In the genomic region with DNA sequence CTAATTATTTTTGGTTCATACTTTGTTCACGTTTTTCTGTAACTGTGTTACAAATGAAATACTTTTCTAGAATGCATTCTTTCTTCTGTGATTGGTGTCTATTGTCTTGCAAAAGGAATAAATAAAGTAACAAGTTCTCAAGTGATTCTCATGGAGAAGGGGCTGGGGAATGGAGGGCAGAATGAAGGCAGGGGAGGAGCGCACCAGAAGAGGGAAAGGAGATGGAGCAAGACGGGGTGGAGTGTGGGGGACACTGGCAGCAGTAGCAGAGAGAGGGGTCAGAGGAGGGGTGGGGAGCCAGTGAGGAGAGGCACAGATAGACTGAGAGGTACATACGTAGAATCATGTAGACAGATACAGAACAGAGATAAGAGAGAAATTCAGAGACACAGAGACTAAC, we compare ENCODE assay signal across 22 cellular contexts.
"Had no signal": no experiment of that assay in that cellular context is flagged by ENCODE, and none has a peak within 500 bp of the region (broad histone marks: within the 10 kb centered on the region; RNA-seq: fewer than 3 reads in every experiment).

No MANE protein-coding gene starts in this region.

- H3K4me1 Mint-ChIP-seq: neural crest cell had no signal

- DNase-seq: colonic mucosa; dermis blood vessel endothelial cell; effector memory CD4-positive, alpha-beta T cell; foreskin keratinocyte; glutamatergic neuron; heart right ventricle; hippocampal formation; left ventricle myocardium superior; lower lobe of right lung; natural killer cell; pancreas; right lobe of liver; small intestine; stimulated activated CD4-positive, alpha-beta T cell treated with anti-CD3 and anti-CD28 coated beads, Interleukin-15, amount 100 ng/mL, for 24 hours; stimulated activated CD4-positive, alpha-beta T cell treated with anti-CD3 and anti-CD28 coated beads, Interleukin-2, amount 100 ng/mL, for 48 hours; stimulated activated naive CD4-positive, alpha-beta T cell treated with Interleukin-2 at 50 U/mL for 16 hours; stomach; tibial artery; upper lobe of left lung had no signal

- H3K4me1 ChIP-seq: colonic mucosa, foreskin keratinocyte had no signal

- H3K9me3 ChIP-seq: colonic mucosa, esophagus muscularis mucosa, lower lobe of right lung, neutrophil, pancreas, right lobe of liver, stomach, tibial artery, upper lobe of left lung had no signal

- ATAC-seq: foreskin keratinocyte, heart right ventricle, left ventricle myocardium superior, lower lobe of right lung, pancreas, right lobe of liver had no signal

- H3K27me3 ChIP-seq: colonic mucosa, esophagus muscularis mucosa, foreskin keratinocyte, heart right ventricle, neutrophil, pancreas, right lobe of liver, stomach, tibial artery, upper lobe of left lung had no signal

- H3K36me3 Mint-ChIP-seq: natural killer cell had no signal

- H3K4me3 ChIP-seq: colonic mucosa, esophagus muscularis mucosa, heart right ventricle, lower lobe of right lung, pancreas, right lobe of liver, stomach, tibial artery, upper lobe of left lung had no signal

- H3K27ac Mint-ChIP-seq: natural killer cell had no signal

- H3K4me3 Mint-ChIP-seq: natural killer cell, neural crest cell had no signal

- H3K27ac ChIP-seq: colonic mucosa, esophagus muscularis mucosa, foreskin keratinocyte, heart right ventricle, lower lobe of right lung, neutrophil, pancreas, right lobe of liver, stomach, tibial artery had no signal

- H3K9me3 Mint-ChIP-seq: natural killer cell had no signal

- H3K36me3 ChIP-seq: colonic mucosa, esophagus muscularis mucosa, lower lobe of right lung, neutrophil, pancreas, right lobe of liver, stomach, tibial artery, upper lobe of left lung had no signal
